8 cellular contexts compared by ENCODE assay signal in the genomic region with DNA sequence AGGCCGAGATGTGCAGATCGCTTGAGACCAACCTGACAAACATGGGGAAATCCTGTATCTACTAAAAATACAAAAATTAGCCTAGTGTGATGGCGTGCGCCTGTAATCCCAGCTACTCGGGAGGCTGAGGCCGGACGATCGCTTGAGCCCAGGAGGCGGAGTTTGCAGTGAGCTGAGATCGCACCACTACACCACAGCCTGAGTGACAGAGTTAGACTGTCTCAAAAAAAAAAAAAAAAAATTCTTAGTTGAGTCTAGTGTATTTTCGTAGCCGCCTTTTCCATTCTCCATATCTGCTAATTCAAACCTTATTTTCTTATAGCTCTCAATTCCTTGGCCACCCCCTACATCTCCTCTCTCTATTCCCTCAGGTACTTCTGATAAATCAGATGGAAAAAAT. TPM values are rescaled to one million over a fixed set of nuclear protein-coding genes. Genes with fewer than 3 reads are reported as not detected.
DNase-seq lines count a peak whose midpoint lies in the region; ATAC-seq and TF ChIP-seq lines count a peak whose summit lies in the region.

No MANE protein-coding gene starts in this region.

- DNase-seq in DMS53 (lab: John Stamatoyannopoulos, UW) (peak; percentile 59), DMS53 treated with DMSO at 0.1 percent for 48 hours (lab: John Stamatoyannopoulos, UW; ENCODE audit: unreplicated experiment) (no peak), T-helper 17 cell (no peak), cerebellar cortex (ENCODE audit: low spot score) (peak; percentile 8), testis (peak; percentile 30), occipital lobe (lab: John Stamatoyannopoulos, UW) (no peak)

- TF ChIP-seq POLR2A in testis (IDR thresholded peaks at IDR 0.05) = no peak

- H3K27me3 ChIP-seq in mononuclear cell (ENCODE audit: insufficient read depth, low read length) (no peaks in the 10 kb centered on the region), testis (no peaks in the 10 kb centered on the region)

- H3K27ac ChIP-seq in testis = peak overlapping the region in 1 of 2 donors; percentile 93

- 11 to 16% methylated on average over 12 of the region's 12 CpGs for whole genome bisulfite sequencing in testis, 2 donors

- H3K4me3 ChIP-seq in mononuclear cell (ENCODE audit: low read length) = peak overlapping the region; percentile 92
- H3K4me3 ChIP-seq in testis = peak overlapping the region; percentile 92 to 97

- no peaks in the 10 kb centered on the region for H3K27me3 Mint-ChIP-seq in T-helper 17 cell

- H3K9me3 ChIP-seq in T-helper 17 cell (ENCODE audit: control insufficient read depth, low read length, poor library complexity, severe bottlenecking) (no peaks in the 10 kb centered on the region), mononuclear cell (ENCODE audit: low read depth, low read length) (no peaks in the 10 kb centered on the region), testis (no peaks in the 10 kb centered on the region)

- ATAC-seq in T-helper 17 cell (no peak), HG03520 (IDR thresholded peaks at IDR 0.05; ENCODE audit: unreplicated experiment) (no peak)

- intact Hi-C loops in testis (cut with DNase I; ENCODE audit: low total_unique reads) = loop anchor here (5.0 kb wide), 1 partner anchor 72 kb away; a partner anchor contains a TSS

- peaks cover 57% of the 10 kb centered on the region for H3K4me1 Mint-ChIP-seq in T-helper 17 cell

- H3K36me3 Mint-ChIP-seq in T-helper 17 cell (ENCODE audit: low read depth) = peaks cover 6% of the 10 kb centered on the region

- H3K4me1 ChIP-seq in mononuclear cell (ENCODE audit: insufficient read depth, low read length) = peaks cover 62% of the 10 kb centered on the region
- H3K4me1 ChIP-seq in testis = peaks cover 16% of the 10 kb centered on the region

- H3K36me3 ChIP-seq in testis (ENCODE audit: low read depth, missing control alignments) = no peaks in the 10 kb centered on the region

- H3K27ac Mint-ChIP-seq in T-helper 17 cell = peak overlapping the region; percentile 99

- TF ChIP-seq CTCF in testis (IDR thresholded peaks at IDR 0.05) = no peak

- peak overlapping the region; percentile 99 for H3K4me3 Mint-ChIP-seq in T-helper 17 cell

RNA-seq across cellular contexts. Expression of a gene that starts 1.0 kb away (rescaled TPM):
- 10 to 100 TPM; 77.7 to 88.2 TPM for total RNA-seq in T-helper 17 cell
- 70.5 TPM for total RNA-seq in mononuclear cell
- 100 to 1,000 TPM in 1 of 2 donors, 10 to 100 TPM in 1; 81.8 to 104 TPM for total RNA-seq in testis
- 81.8 TPM for polyA plus RNA-seq in testis (ENCODE audit: insufficient read depth, low read depth, low replicate concordance)
- total RNA-seq in occipital lobe = 230 TPM

RNA-seq across cellular contexts. Expression of a gene that starts 2.3 kb away (rescaled TPM):
- total RNA-seq in T-helper 17 cell = 10 to 100 TPM; 15.1 to 15.6 TPM
- total RNA-seq in mononuclear cell = 29.1 TPM
- 10 to 100 TPM; 16.9 to 18.1 TPM for total RNA-seq in testis
- polyA plus RNA-seq in testis (ENCODE audit: insufficient read depth, low read depth, low replicate concordance) = 13.7 TPM
- total RNA-seq in occipital lobe = 19.0 TPM

Comparison
In these comparisons a context has a peak if more than half of its experiments do, and no peak if none do; other contexts are left out.
1. DNase-seq: peak in DMS53 (single experiment), cerebellar cortex (single experiment) and testis (single experiment); none in DMS53 treated with DMSO at 0.1 percent for 48 hours (single experiment), T-helper 17 cell (0 of 3) and occipital lobe (single experiment).